In the genomic region with DNA sequence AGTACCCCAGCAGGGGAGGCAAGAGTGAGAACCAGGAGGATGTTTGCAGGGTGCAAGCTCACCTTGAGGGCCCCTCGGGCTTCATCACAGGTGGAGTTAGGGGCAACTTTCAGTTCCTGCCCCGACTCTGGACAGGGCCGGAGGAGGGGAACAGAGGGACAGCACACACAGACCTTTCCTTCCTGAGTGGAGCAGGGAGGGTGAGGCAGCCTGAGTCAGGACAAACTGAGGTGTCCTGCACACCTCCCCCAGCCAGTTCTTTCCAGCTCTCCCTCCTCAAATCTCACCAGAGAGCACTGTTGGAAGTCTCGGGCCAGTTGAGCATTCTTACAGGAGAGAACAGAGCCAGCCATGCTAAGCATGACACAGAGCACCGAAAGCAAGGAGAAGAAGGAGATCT, we compare ENCODE assay signal across 9 cellular contexts. TPM values are rescaled to one million over a fixed set of nuclear protein-coding genes. Genes with fewer than 3 reads are reported as not detected.
A peak's percentile ranks its signal among the peaks of the same experiment; 100 is the strongest.
DNase-seq lines count a peak whose midpoint lies in the region; ATAC-seq and TF ChIP-seq lines count a peak whose summit lies in the region.
"Had no signal": no experiment of that assay in that cellular context is flagged by ENCODE, and none has a peak within 500 bp of the region (broad histone marks: within the 10 kb centered on the region; RNA-seq: fewer than 3 reads in every experiment).

No MANE protein-coding gene starts in this region.

- H3K27me3 ChIP-seq in BJ (ENCODE audit: control insufficient read depth, insufficient read depth, low read length) = no peaks in the 10 kb centered on the region
- H3K27me3 ChIP-seq in KMS-11 (ENCODE audit: insufficient read depth, low read depth) = no peaks in the 10 kb centered on the region
- H3K27me3 ChIP-seq: SJSA1 had no signal

- H3K9ac ChIP-seq in KMS-11 = no peak overlapping the region

- no peaks in the 10 kb centered on the region for H3K27me3 Mint-ChIP-seq in naive B cell

- peak overlapping the region in 3 of 6 donors; percentile 26 to 89 (median 69) for H3K27ac Mint-ChIP-seq in naive B cell

- POLR2A ChIA-PET in BJ (lab: Charles Lee) = no interaction called here

- peak overlapping the region; percentile 76 to 90 (median 84) for H3K4me3 Mint-ChIP-seq in naive B cell

- H3K36me3 ChIP-seq in BJ (ENCODE audit: control insufficient read depth, insufficient read depth, low read length) (peaks cover 11% of the 10 kb centered on the region), KMS-11 (ENCODE audit: insufficient read depth) (peaks cover 3% of the 10 kb centered on the region; the same call in 1 of the 2 replicates)

- no peaks in the 10 kb centered on the region for H3K79me2 ChIP-seq in KMS-11 (ENCODE audit: insufficient read depth, low read depth)

- CTCF ChIA-PET in BJ (lab: Yijun Ruan, JAX) = interaction anchor here (1.0 kb wide), 1 partner anchor 60 kb away, joined by 3 read pairs; no protein-coding TSS in a partner anchor

- peaks cover 0 to 10% of the 10 kb centered on the region in 2 donors for H3K36me3 Mint-ChIP-seq in naive B cell

- H3K9me3 Mint-ChIP-seq in naive B cell = no peaks in the 10 kb centered on the region

- no peak overlapping the region for H2AFZ ChIP-seq in KMS-11 (ENCODE audit: low read depth)

- DNase-seq in BJ (ENCODE audit: low read depth) = no peak
- peak; percentile 40 for DNase-seq in cerebellar cortex (ENCODE audit: low spot score)
- no peak for DNase-seq in naive B cell
- DNase-seq in DMS 273 (lab: John Stamatoyannopoulos, UW; ENCODE audit: unreplicated experiment) = no peak
- DNase-seq in NCI-H524 (lab: John Stamatoyannopoulos, UW) = no peak

- no peaks in the 10 kb centered on the region for H4K20me1 ChIP-seq in KMS-11 (ENCODE audit: insufficient read depth)

- peak overlapping the region; percentile 91; the same call in 1 of the 2 replicates for H3K4me2 ChIP-seq in KMS-11

- H3K27ac ChIP-seq in KMS-11 = no peak overlapping the region
- H3K27ac ChIP-seq: SJSA1 had no signal

- ATAC-seq in naive B cell (ENCODE audit: low read depth in 2 of 2) (no peak), GM18498 (IDR thresholded peaks at IDR 0.05; ENCODE audit: unreplicated experiment) (no peak), HG03025 (IDR thresholded peaks at IDR 0.05; ENCODE audit: low FRiP score, unreplicated experiment) (no peak)

- peak overlapping the region; percentile 86 for H3K4me3 ChIP-seq in BJ (ENCODE audit: low read depth, low read length)
- no peak overlapping the region for H3K4me3 ChIP-seq in KMS-11 (IDR thresholded peaks at IDR 0.05; ENCODE audit: insufficient read depth, low read depth, low read length)

- H3K4me1 ChIP-seq in KMS-11 (ENCODE audit: low read depth, poor library complexity, severe bottlenecking) = peaks cover 31% of the 10 kb centered on the region

- TF ChIP-seq CTCF in BJ (IDR thresholded peaks at IDR 0.05; ENCODE audit: insufficient read depth, low read depth, low read length) = no peak
- no peak for TF ChIP-seq CTCF in KMS-11 (conservative IDR thresholded peaks at IDR 0.05; ENCODE audit: low read depth, low read length)

- H3K4me1 Mint-ChIP-seq in naive B cell = peaks cover 34 to 46% (median 40%) of the 10 kb centered on the region in 3 donors

RNA-seq across cellular contexts. Expression of a gene that starts 1.5 kb away (rescaled TPM):
- polyA plus RNA-seq in BJ (2011; rRNA removed) (10.3 and 15.7 TPM in 2 replicates), naive B cell (ENCODE audit: low read depth in 6 of 6) (1 to 10 TPM in 3 of 6 donors, under 1 TPM in 3; 0.54 to 1.7 (median 1.2) TPM)
- polyA minus RNA-seq in BJ (2011; rRNA and poly(A)+ RNA removed) = 6.6 and 9.8 TPM in 2 replicates

RNA-seq across cellular contexts. Expression of a gene that starts 8.4 kb away (rescaled TPM):
- polyA plus RNA-seq in BJ (2011; rRNA removed) = 147 and 193 TPM in 2 replicates
- 70.5 and 116 TPM in 2 replicates for polyA minus RNA-seq in BJ (2011; rRNA and poly(A)+ RNA removed)
- 100 to 1,000 TPM; 100 to 142 (median 125) TPM for polyA plus RNA-seq in naive B cell (ENCODE audit: low read depth in 6 of 6)

RNA-seq across cellular contexts. Expression of a gene that starts 19.5 kb away (rescaled TPM):
- polyA plus RNA-seq in BJ (2011; rRNA removed) = 46.1 and 57.4 TPM in 2 replicates
- 38.6 and 41.2 TPM in 2 replicates for polyA minus RNA-seq in BJ (2011; rRNA and poly(A)+ RNA removed)
- polyA plus RNA-seq in naive B cell (ENCODE audit: low read depth in 6 of 6) = 10 to 100 TPM; 11.6 to 28.2 (median 18.1) TPM

RNA-seq across cellular contexts. Expression of a gene that starts 23.5 kb away (rescaled TPM):
- 1.8 and 4.0 TPM in 2 replicates for polyA plus RNA-seq in BJ (2011; rRNA removed)
- polyA minus RNA-seq in BJ (2011; rRNA and poly(A)+ RNA removed) = 2.4 and 3.4 TPM in 2 replicates
- under 1 TPM in 2 of 6 donors, not detected in 4; 0.08 to 0.33 TPM for polyA plus RNA-seq in naive B cell (ENCODE audit: low read depth in 6 of 6)

RNA-seq across cellular contexts. Expression of a gene that starts 45.3 kb away (rescaled TPM):
- polyA plus RNA-seq in BJ (2011; rRNA removed) = 56.5 and 72.7 TPM in 2 replicates
- 32.6 and 60.6 TPM in 2 replicates for polyA minus RNA-seq in BJ (2011; rRNA and poly(A)+ RNA removed)
- 10 to 100 TPM; 35.5 to 49.1 (median 42.0) TPM for polyA plus RNA-seq in naive B cell (ENCODE audit: low read depth in 6 of 6)
